In genomic region chr1:95117207-95118018, GRCh38 we compare ENCODE assay signal across 8 cellular contexts. TPM values are rescaled to one million over a fixed set of nuclear protein-coding genes. Genes with fewer than 3 reads are reported as not detected.
A peak's percentile ranks its signal among the peaks of the same experiment; 100 is the strongest.
DNase-seq lines count a peak whose midpoint lies in the region; ATAC-seq, FAIRE-seq and TF ChIP-seq lines count a peak whose summit lies in the region.

Gene TLCD4 (plus strand): TSS chr1:95117355. CDS start chr1:95143902, 26,547 bp downstream.

- H3K4me3 Mint-ChIP-seq in astrocyte (ENCODE audit: unreplicated experiment) = peak within 1 kb of the TSS; percentile 90

- peaks cover 13% of the 10 kb centered on the region for H3K27me3 Mint-ChIP-seq in astrocyte (ENCODE audit: low read depth, unreplicated experiment)

- in situ Hi-C loops in Caki2 (cut with HindIII; ENCODE audit: low pct_unique_long_range_greater_than_20kb, low sequenced_read_pairs) = no loop called here

- peak within 1 kb of the TSS; percentile 38 for H3K9ac ChIP-seq in astrocyte (ENCODE audit: low read length)

- no peaks in the 10 kb centered on the region for H3K4me1 Mint-ChIP-seq in astrocyte (ENCODE audit: low read depth, unreplicated experiment)

- H3K36me3 Mint-ChIP-seq in astrocyte (ENCODE audit: low read depth, unreplicated experiment) = no peaks in the 10 kb centered on the region

- no peak for FAIRE-seq in astrocyte (lab: Jason Lieb, UNC)

- TF ChIP-seq CTCF in astrocyte (IDR thresholded peaks at IDR 0.05; ENCODE audit: insufficient read depth, low read depth, low read length) (no peak), retinal pigment epithelial cell (conservative IDR thresholded peaks at IDR 0.05; ENCODE audit: low read depth, low read length) (no peak)

- no peaks in the 10 kb centered on the region for H3K79me2 ChIP-seq in astrocyte (ENCODE audit: insufficient read depth, low read length)

- peak; percentile 69 for DNase-seq in Caki2 (ENCODE audit: low read depth)
- peak; percentile 54 for DNase-seq in HuH-7.5 (ENCODE audit: low spot score)
- DNase-seq in SW480 (ENCODE audit: low spot score) = peak; percentile 61
- peak; percentile 14 for DNase-seq in astrocyte (ENCODE audit: low read depth)
- DNase-seq in hypothalamus (lab: John Stamatoyannopoulos, UW) = peak in 43 of 51 donors; percentile 5 to 84 (median 56)
- no peak for DNase-seq in retinal pigment epithelial cell (ENCODE audit: low read depth)
- no peak for DNase-seq in epidermal melanocyte (ENCODE audit: insufficient read length, low spot score)

- peaks cover 33% of the 10 kb centered on the region for H3K27me3 ChIP-seq in astrocyte (ENCODE audit: insufficient read depth, low read length)

- no peaks in the 10 kb centered on the region for H3K9me3 ChIP-seq in astrocyte (ENCODE audit: insufficient read depth, low read depth, low read length)

- H4K20me1 ChIP-seq in astrocyte (ENCODE audit: insufficient read depth, low read length) = no peaks in the 10 kb centered on the region

- peak within 1 kb of the TSS; percentile 77 for H2AFZ ChIP-seq in astrocyte (ENCODE audit: low read depth, low read length)

- H3K27ac Mint-ChIP-seq in astrocyte (ENCODE audit: unreplicated experiment) = peak within 1 kb of the TSS; percentile 75

- H3K36me3 ChIP-seq in astrocyte (ENCODE audit: insufficient read depth, low read length) = no peaks in the 10 kb centered on the region

- H3K9me3 Mint-ChIP-seq in astrocyte (ENCODE audit: unreplicated experiment) = no peaks in the 10 kb centered on the region

- peak within 1 kb of the TSS; percentile 94 for H3K4me2 ChIP-seq in astrocyte (ENCODE audit: low read length)

- peaks cover 12% of the 10 kb centered on the region for H3K4me1 ChIP-seq in astrocyte (ENCODE audit: insufficient read depth, low read length)

- no peak within 1 kb of the TSS for H3K27ac ChIP-seq in astrocyte (ENCODE audit: low read depth, low read length)

- H3K4me3 ChIP-seq in astrocyte (ENCODE audit: insufficient read depth, low read depth, low read length) (peak within 1 kb of the TSS; percentile 69), retinal pigment epithelial cell (ENCODE audit: low read length) (peak within 1 kb of the TSS; percentile 85)

- ATAC-seq in GM21528 (IDR thresholded peaks at IDR 0.05; ENCODE audit: low FRiP score, unreplicated experiment) = peak; percentile 70

RNA-seq across cellular contexts. Expression of gene TLCD4, which starts in this region (rescaled TPM):
- 11.3 and 11.6 TPM in 2 replicates for total RNA-seq in Caki2 (2014; rRNA removed; shearing (Covaris generic); ENCODE audit: low replicate concordance)
- 0.99 and 1.8 TPM in 2 replicates for total RNA-seq in astrocyte

Comparison
In these comparisons a context has a peak if more than half of its experiments do, and no peak if none do; other contexts are left out.
1. DNase-seq: peak in Caki2 (single experiment), HuH-7.5 (single experiment), SW480 (single experiment), astrocyte (single experiment) and hypothalamus (43 of 51); none in retinal pigment epithelial cell (single experiment) and epidermal melanocyte (single experiment).